ENCODE assay signal across 8 cellular contexts in the genomic region with DNA sequence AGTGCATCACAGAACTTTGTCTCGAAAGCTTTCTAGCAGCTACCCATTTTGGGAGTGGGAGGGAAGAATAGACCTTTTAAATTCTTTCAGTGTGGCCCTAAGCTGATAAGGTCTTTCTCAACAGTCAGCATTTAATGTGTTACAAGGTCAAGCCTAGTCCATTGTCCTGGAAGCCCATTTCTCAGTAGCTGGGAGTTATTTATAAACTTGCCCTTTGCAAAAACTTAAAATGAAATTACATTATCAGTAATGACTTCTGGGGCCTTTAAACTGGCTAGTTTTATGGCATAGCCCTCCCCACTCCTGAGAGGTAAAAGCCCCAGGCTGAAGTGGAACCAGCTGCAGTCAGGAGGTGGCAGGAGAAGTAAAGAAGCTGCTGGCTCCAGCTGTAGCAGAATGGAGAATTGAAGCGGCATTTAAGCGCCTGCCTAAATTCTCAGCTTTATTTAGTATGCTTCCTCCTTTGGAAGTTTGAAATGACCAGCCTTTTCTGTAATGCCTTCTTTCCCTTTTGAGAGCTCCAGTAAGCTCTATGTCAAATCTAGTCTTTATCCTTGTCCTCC. TPM values are rescaled to one million over a fixed set of nuclear protein-coding genes. Genes with fewer than 3 reads are reported as not detected.
DNase-seq lines count a peak whose midpoint lies in the region; ATAC-seq and TF ChIP-seq lines count a peak whose summit lies in the region.
"Had no signal": no experiment of that assay in that cellular context is flagged by ENCODE, and none has a peak within 500 bp of the region (broad histone marks: within the 10 kb centered on the region; RNA-seq: fewer than 3 reads in every experiment).

No MANE protein-coding gene starts in this region.

- no peak overlapping the region for H4K8ac ChIP-seq in mesendoderm (ENCODE audit: low read depth, low read length)

- H3K4me3 ChIP-seq in CD4-positive, CD25-positive, alpha-beta regulatory T cell (ENCODE audit: low read depth, low read length): no peak overlapping the region
- H3K4me3 ChIP-seq in mesendoderm (ENCODE audit: low read length): no peak overlapping the region

- no peak overlapping the region for H4K5ac ChIP-seq in mesendoderm (ENCODE audit: low read length)

- no peak for ATAC-seq in CD4-positive, CD25-positive, alpha-beta regulatory T cell (ENCODE audit: low read depth in 2 of 2)
- no peak for ATAC-seq in activated T-helper 17 cell treated with anti-CD3 and anti-CD28 coated beads, Interleukin-2, amount 50 U/mL, for 72 hours (replicated peaks)
- no peak for ATAC-seq in foreskin keratinocyte
- no peak for ATAC-seq in esophagus mucosa

- no peak overlapping the region for H2BK120ac ChIP-seq in mesendoderm (ENCODE audit: low read depth, low read length)

- peak overlapping the region in 2 of 3 donors; percentile 21 to 66 for H3K27ac Mint-ChIP-seq in CD4-positive, CD25-positive, alpha-beta regulatory T cell
- peak overlapping the region; percentile 39 for H3K27ac Mint-ChIP-seq in activated T-helper 17 cell treated with anti-CD3 and anti-CD28 coated beads, Interleukin-2, amount 50 U/mL, for 72 hours

- no peak overlapping the region for H3K27ac ChIP-seq in CD4-positive, CD25-positive, alpha-beta regulatory T cell (ENCODE audit: insufficient read depth, low read length, poor library complexity, severe bottlenecking)
- H3K27ac ChIP-seq in mesendoderm (ENCODE audit: low read depth, low read length) (peak overlapping the region; percentile 31), foreskin keratinocyte (no peak overlapping the region)

- no peak overlapping the region for H3K4me3 Mint-ChIP-seq in CD4-positive, CD25-positive, alpha-beta regulatory T cell
- H3K4me3 Mint-ChIP-seq in activated T-helper 17 cell treated with anti-CD3 and anti-CD28 coated beads, Interleukin-2, amount 50 U/mL, for 72 hours: no peak overlapping the region

- no peak overlapping the region for H2BK15ac ChIP-seq in mesendoderm (replicated peaks; ENCODE audit: low read depth)

- no CpG with 5 or more reads among the region's 3 CpGs for WGBS in mesendoderm (ENCODE audit: extremely low coverage, insufficient coverage, low lambda C conversion rate)

- no peaks in the 10 kb centered on the region for H3K9me3 ChIP-seq in CD4-positive, CD25-positive, alpha-beta regulatory T cell (ENCODE audit: control insufficient read depth in 2 of 2, low read length in 2 of 2)

- H3K56ac ChIP-seq in mesendoderm (ENCODE audit: low read length): no peak overlapping the region

- no peak overlapping the region for H2AK5ac ChIP-seq in mesendoderm (ENCODE audit: low read length)

- DNase-seq in CD4-positive, CD25-positive, alpha-beta regulatory T cell: no peak
- DNase-seq in mesendoderm (no peak), foreskin keratinocyte (no peak), SK-N-DZ (ENCODE audit: low spot score) (no peak)
- DNase-seq: effector memory CD4-positive, alpha-beta T cell had no signal

- H3K4me1 Mint-ChIP-seq in CD4-positive, CD25-positive, alpha-beta regulatory T cell: peaks cover 16 to 49% (median 29%) of the 10 kb centered on the region in 4 donors
- H3K4me1 Mint-ChIP-seq in activated T-helper 17 cell treated with anti-CD3 and anti-CD28 coated beads, Interleukin-2, amount 50 U/mL, for 72 hours: peaks cover 13% of the 10 kb centered on the region

- H3K36me3 ChIP-seq in CD4-positive, CD25-positive, alpha-beta regulatory T cell (ENCODE audit: control insufficient read depth, insufficient read depth, low read length): peaks cover 29% of the 10 kb centered on the region
- H3K36me3 ChIP-seq in mesendoderm (ENCODE audit: control insufficient read depth, insufficient read depth, low read length): no peaks in the 10 kb centered on the region

- H3K9ac ChIP-seq in mesendoderm (ENCODE audit: low read length): no peak overlapping the region

- H2BK5ac ChIP-seq in mesendoderm (ENCODE audit: low read length): no peak overlapping the region

- H3K23ac ChIP-seq in mesendoderm (ENCODE audit: low read length): no peak overlapping the region

- TF ChIP-seq CTCF in foreskin keratinocyte (conservative IDR thresholded peaks at IDR 0.05): no peak

- H3K27me3 Mint-ChIP-seq in CD4-positive, CD25-positive, alpha-beta regulatory T cell: no peaks in the 10 kb centered on the region
- no peaks in the 10 kb centered on the region for H3K27me3 Mint-ChIP-seq in activated T-helper 17 cell treated with anti-CD3 and anti-CD28 coated beads, Interleukin-2, amount 50 U/mL, for 72 hours

- no peaks in the 10 kb centered on the region for H3K79me2 ChIP-seq in mesendoderm (ENCODE audit: control insufficient read depth, insufficient read depth, low read length)

- H3K27me3 ChIP-seq in CD4-positive, CD25-positive, alpha-beta regulatory T cell (ENCODE audit: control insufficient read depth, insufficient read depth, low read length): no peaks in the 10 kb centered on the region
- H3K27me3 ChIP-seq in mesendoderm (ENCODE audit: insufficient read depth, low read length, poor library complexity): no peaks in the 10 kb centered on the region
- no peaks in the 10 kb centered on the region for H3K27me3 ChIP-seq in foreskin keratinocyte

- peaks cover 7% of the 10 kb centered on the region for H3K4me1 ChIP-seq in CD4-positive, CD25-positive, alpha-beta regulatory T cell (ENCODE audit: control insufficient read depth, insufficient read depth, low read length, poor library complexity, severe bottlenecking)
- H3K4me1 ChIP-seq in mesendoderm (ENCODE audit: control insufficient read depth, low read depth, low read length): peaks cover 10% of the 10 kb centered on the region
- H3K4me1 ChIP-seq in foreskin keratinocyte: no peaks in the 10 kb centered on the region

- no peak overlapping the region for H3K4ac ChIP-seq in mesendoderm (ENCODE audit: low read depth, low read length)

- H3K18ac ChIP-seq in mesendoderm (ENCODE audit: low read length): peak overlapping the region; percentile 31

- H3K79me1 ChIP-seq in mesendoderm (ENCODE audit: low read length): peaks cover 10% of the 10 kb centered on the region

- H3K36me3 Mint-ChIP-seq in CD4-positive, CD25-positive, alpha-beta regulatory T cell: peaks cover 27% of the 10 kb centered on the region
- H3K36me3 Mint-ChIP-seq in activated T-helper 17 cell treated with anti-CD3 and anti-CD28 coated beads, Interleukin-2, amount 50 U/mL, for 72 hours (ENCODE audit: low read depth): peaks cover 37% of the 10 kb centered on the region

- no peak overlapping the region for H3K4me2 ChIP-seq in mesendoderm (ENCODE audit: low read length)

- no peaks in the 10 kb centered on the region for H3K9me3 Mint-ChIP-seq in CD4-positive, CD25-positive, alpha-beta regulatory T cell
- H3K9me3 Mint-ChIP-seq in activated T-helper 17 cell treated with anti-CD3 and anti-CD28 coated beads, Interleukin-2, amount 50 U/mL, for 72 hours: no peaks in the 10 kb centered on the region

RNA-seq across cellular contexts. Expression of a gene that starts 12.4 kb away (rescaled TPM):
- total RNA-seq in CD4-positive, CD25-positive, alpha-beta regulatory T cell: 65.3 TPM
- polyA plus RNA-seq in CD4-positive, CD25-positive, alpha-beta regulatory T cell: 100 to 1,000 TPM; 151 to 213 (median 168) TPM
- total RNA-seq in activated T-helper 17 cell treated with anti-CD3 and anti-CD28 coated beads, Interleukin-2, amount 50 U/mL, for 72 hours: 10 to 100 TPM; 75.4 to 86.8 TPM
- polyA plus RNA-seq in mesendoderm (2013, experiment 1 of 2): 105 TPM
- 99.7 TPM for polyA plus RNA-seq in mesendoderm (2013, experiment 2 of 2)
- 116 and 134 TPM in 2 replicates for total RNA-seq in foreskin keratinocyte
- polyA plus RNA-seq in foreskin keratinocyte: 140 and 149 TPM in 2 replicates
- total RNA-seq in esophagus mucosa: 111 TPM
- polyA plus RNA-seq in SK-N-DZ (2014; cell fraction: cytosol; rRNA removed): 181 and 301 TPM in 2 replicates
- 131 and 141 TPM in 2 replicates for polyA plus RNA-seq in SK-N-DZ (2014; cell fraction: nucleus; rRNA removed)

RNA-seq across cellular contexts. Expression of a gene that starts 26.9 kb away (rescaled TPM):
- not detected for total RNA-seq in CD4-positive, CD25-positive, alpha-beta regulatory T cell
- polyA plus RNA-seq in CD4-positive, CD25-positive, alpha-beta regulatory T cell: not detected
- 1 to 10 TPM in 1 of 2 donors, under 1 TPM in 1; 0.24 to 2.2 TPM for total RNA-seq in activated T-helper 17 cell treated with anti-CD3 and anti-CD28 coated beads, Interleukin-2, amount 50 U/mL, for 72 hours
- polyA plus RNA-seq in mesendoderm (2013, experiment 1 of 2): not detected
- polyA plus RNA-seq in mesendoderm (2013, experiment 2 of 2): not detected
- total RNA-seq in foreskin keratinocyte: 0.07 and 0.10 TPM in 2 replicates
- 0.07 TPM in 2 replicates for polyA plus RNA-seq in foreskin keratinocyte
- 0.16 TPM for total RNA-seq in esophagus mucosa
- not detected in 2 replicates for polyA plus RNA-seq in SK-N-DZ (2014; cell fraction: cytosol; rRNA removed)
- polyA plus RNA-seq in SK-N-DZ (2014; cell fraction: nucleus; rRNA removed): not detected in 2 replicates
- total RNA-seq: pulmonary artery endothelial cell had no signal

RNA-seq across cellular contexts. Expression of a gene that starts 36.5 kb away (rescaled TPM):
- 2.8 TPM for total RNA-seq in CD4-positive, CD25-positive, alpha-beta regulatory T cell
- under 1 TPM in 1 of 4 donors, not detected in 3; 0.18 TPM for polyA plus RNA-seq in CD4-positive, CD25-positive, alpha-beta regulatory T cell
- total RNA-seq in activated T-helper 17 cell treated with anti-CD3 and anti-CD28 coated beads, Interleukin-2, amount 50 U/mL, for 72 hours: not detected
- 1.4 TPM for polyA plus RNA-seq in mesendoderm (2013, experiment 1 of 2)
- polyA plus RNA-seq in mesendoderm (2013, experiment 2 of 2): 1.7 TPM
- total RNA-seq in foreskin keratinocyte: 0.07 and 0.14 TPM in 2 replicates
- 0.07 TPM in 2 replicates for polyA plus RNA-seq in foreskin keratinocyte
- not detected for total RNA-seq in esophagus mucosa
- polyA plus RNA-seq in SK-N-DZ (2014; cell fraction: cytosol; rRNA removed): 0.15 and 0.51 TPM in 2 replicates
- 0.47 TPM in 1 of 2 replicates, not detected in the other for polyA plus RNA-seq in SK-N-DZ (2014; cell fraction: nucleus; rRNA removed)
- total RNA-seq: pulmonary artery endothelial cell had no signal

RNA-seq across cellular contexts. Expression of a gene that starts 47.2 kb away (rescaled TPM):
- total RNA-seq in CD4-positive, CD25-positive, alpha-beta regulatory T cell: 0.86 TPM
- polyA plus RNA-seq in CD4-positive, CD25-positive, alpha-beta regulatory T cell: under 1 TPM in 2 of 4 donors, not detected in 2; 0.14 to 0.17 TPM
- total RNA-seq in activated T-helper 17 cell treated with anti-CD3 and anti-CD28 coated beads, Interleukin-2, amount 50 U/mL, for 72 hours: 1 to 10 TPM in 1 of 2 donors, under 1 TPM in 1; 0.48 to 2.6 TPM
- polyA plus RNA-seq in mesendoderm (2013, experiment 1 of 2): 6.6 TPM
- polyA plus RNA-seq in mesendoderm (2013, experiment 2 of 2): 6.0 TPM
- 29.8 and 31.9 TPM in 2 replicates for total RNA-seq in foreskin keratinocyte
- polyA plus RNA-seq in foreskin keratinocyte: 77.1 and 81.3 TPM in 2 replicates
- total RNA-seq in esophagus mucosa: 52.2 TPM
- 19.5 and 30.2 TPM in 2 replicates for polyA plus RNA-seq in SK-N-DZ (2014; cell fraction: cytosol; rRNA removed)
- polyA plus RNA-seq in SK-N-DZ (2014; cell fraction: nucleus; rRNA removed): 7.6 and 21.2 TPM in 2 replicates

RNA-seq across cellular contexts. Expression of a gene that starts 56.8 kb away (rescaled TPM):
- total RNA-seq in CD4-positive, CD25-positive, alpha-beta regulatory T cell: 1,288 TPM
- 100 to 1,000 TPM; 750 to 913 (median 830) TPM for polyA plus RNA-seq in CD4-positive, CD25-positive, alpha-beta regulatory T cell
- 1,000 to 10,000 TPM; 1,204 to 1,551 TPM for total RNA-seq in activated T-helper 17 cell treated with anti-CD3 and anti-CD28 coated beads, Interleukin-2, amount 50 U/mL, for 72 hours
- 2,676 TPM for polyA plus RNA-seq in mesendoderm (2013, experiment 1 of 2)
- polyA plus RNA-seq in mesendoderm (2013, experiment 2 of 2): 2,661 TPM
- total RNA-seq in foreskin keratinocyte (812 and 1,049 TPM in 2 replicates), esophagus mucosa (687 TPM)
- polyA plus RNA-seq in foreskin keratinocyte: 1,089 and 1,295 TPM in 2 replicates
- 1,254 and 1,728 TPM in 2 replicates for polyA plus RNA-seq in SK-N-DZ (2014; cell fraction: cytosol; rRNA removed)
- polyA plus RNA-seq in SK-N-DZ (2014; cell fraction: nucleus; rRNA removed): 616 and 1,253 TPM in 2 replicates
